Comparison of ENCODE assay signal across 12 cellular contexts in the genomic region with DNA sequence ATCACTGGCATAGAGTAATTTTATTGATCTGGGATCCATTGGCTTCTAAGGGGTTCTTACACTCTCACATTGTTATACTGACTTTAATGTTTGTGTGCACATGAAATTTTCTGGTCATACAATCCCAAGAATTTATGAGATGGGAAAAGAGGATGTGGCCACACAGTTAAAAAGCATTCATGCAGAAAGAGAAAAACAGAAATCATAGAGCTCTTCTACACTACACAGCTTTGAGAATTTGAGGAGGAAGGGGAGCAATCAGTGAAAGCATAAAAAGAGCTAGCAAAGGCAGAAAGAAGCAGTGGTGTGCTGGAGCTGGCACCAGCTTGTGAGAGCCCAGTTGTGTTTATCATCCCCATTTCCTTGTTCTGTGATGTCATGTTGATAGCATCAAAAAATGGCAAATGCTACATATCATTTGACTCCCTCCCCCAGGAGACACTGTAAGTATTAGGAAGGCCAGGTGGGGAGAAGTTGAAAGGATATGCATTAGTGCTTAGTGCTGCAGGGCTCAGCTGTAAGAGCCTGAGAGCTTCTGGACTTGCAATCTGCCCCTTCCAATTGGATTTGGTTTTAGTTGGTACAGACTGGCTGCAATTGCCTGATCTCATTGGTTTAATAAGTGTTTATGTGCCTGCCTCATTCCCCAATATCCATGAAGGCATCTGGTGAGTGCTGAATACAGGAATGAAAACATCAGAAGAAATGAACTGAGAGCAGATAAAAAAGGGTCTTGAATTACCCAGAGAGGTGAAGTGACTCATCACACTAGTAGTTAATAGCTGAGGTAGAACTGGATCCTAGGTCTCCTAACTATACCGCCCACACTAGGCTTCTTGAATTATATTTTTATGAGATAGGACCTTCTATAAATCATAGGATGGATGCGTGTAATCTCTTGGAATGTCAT. TPM values are rescaled to one million over a fixed set of nuclear protein-coding genes. Genes with fewer than 3 reads are reported as not detected.
DNase-seq lines count a peak whose midpoint lies in the region; FAIRE-seq and TF ChIP-seq lines count a peak whose summit lies in the region.
"Had no signal": no experiment of that assay in that cellular context is flagged by ENCODE, and none has a peak within 500 bp of the region (broad histone marks: within the 10 kb centered on the region; RNA-seq: fewer than 3 reads in every experiment).

No MANE protein-coding gene starts in this region.

- H3F3A ChIP-seq in SK-N-SH (replicated peaks; ENCODE audit: insufficient read depth) = peaks cover 28% of the 10 kb centered on the region

- H3K9me3 Mint-ChIP-seq in immature natural killer cell = no peaks in the 10 kb centered on the region

- TF ChIP-seq CTCF in SK-N-SH (IDR thresholded peaks at IDR 0.05) = no peak

- H3K9me2 ChIP-seq in SK-N-SH = no peaks in the 10 kb centered on the region

- H3K4ac ChIP-seq in mesendoderm (ENCODE audit: low read depth, low read length) = no peak overlapping the region

- H3K9ac ChIP-seq in SK-N-SH (no peak overlapping the region), mesendoderm (ENCODE audit: low read length) (no peak overlapping the region)

- peaks cover 16% of the 10 kb centered on the region for H3K79me2 ChIP-seq in ACC112 (ENCODE audit: control insufficient read depth, insufficient read depth, low read length, unreplicated experiment)
- H3K79me2 ChIP-seq in SK-N-SH (ENCODE audit: insufficient read depth) = peaks cover 5% of the 10 kb centered on the region; the same call in 1 of the 2 replicates
- no peaks in the 10 kb centered on the region for H3K79me2 ChIP-seq in mesendoderm (ENCODE audit: control insufficient read depth, insufficient read depth, low read length)

- H2AFZ ChIP-seq in ACC112 (ENCODE audit: low read length, unreplicated experiment) = no peak overlapping the region
- no peak overlapping the region for H2AFZ ChIP-seq in SK-N-SH (ENCODE audit: low read depth)

- DNase-seq in GM18507 (ENCODE audit: extremely low spot score, insufficient read length, low read depth) = no peak
- peak; percentile 57 for DNase-seq in SK-N-SH
- no peak for DNase-seq in immature natural killer cell
- no peak for DNase-seq in mesendoderm
- DNase-seq in erythroblast (lab: John Stamatoyannopoulos, UW) = no peak
- DNase-seq in OCI-M2 (lab: John Stamatoyannopoulos, UW; ENCODE audit: unreplicated experiment) = no peak
- DNase-seq in posterior cingulate gyrus = no peak
- DNase-seq: activated CD4-positive, alpha-beta T cell treated with anti-CD3 and anti-CD28 coated beads, Interleukin-2, amount 50 U/mL, for 48 hours; aorta; Kasumi-1; occipital lobe had no signal

- H3K27ac ChIP-seq in ACC112 (ENCODE audit: low read depth, low read length) (peak overlapping the region; percentile 93), SK-N-SH (ENCODE audit: low read depth in 2 of 2, low read length in 1 of 2) (peak overlapping the region; percentile 77 to 88), mesendoderm (ENCODE audit: low read depth, low read length) (no peak overlapping the region)

- peak overlapping the region; percentile 77 to 98 (median 96) for H3K27ac Mint-ChIP-seq in immature natural killer cell

- H3K4me1 ChIP-seq in ACC112 (ENCODE audit: control insufficient read depth, insufficient read depth, low read length, unreplicated experiment) = peaks cover 45% of the 10 kb centered on the region
- H3K4me1 ChIP-seq in SK-N-SH (ENCODE audit: control insufficient read depth in 1 of 2, insufficient read depth in 2 of 2, low read depth in 1 of 2, low read length in 1 of 2) = peaks cover 33 to 40% of the 10 kb centered on the region in 2 experiments; a peak in 3 of 4 replicates
- H3K4me1 ChIP-seq in mesendoderm (ENCODE audit: control insufficient read depth, low read depth, low read length) = no peaks in the 10 kb centered on the region

- H3K23ac ChIP-seq in mesendoderm (ENCODE audit: low read length) = no peak overlapping the region

- no peaks in the 10 kb centered on the region for H3K27me3 ChIP-seq in ACC112 (ENCODE audit: insufficient read depth, low read length)
- no peaks in the 10 kb centered on the region for H3K27me3 ChIP-seq in SK-N-SH (ENCODE audit: insufficient read depth)
- H3K27me3 ChIP-seq in mesendoderm (ENCODE audit: insufficient read depth, low read length, poor library complexity) = no peaks in the 10 kb centered on the region

- H3K4me3 Mint-ChIP-seq in immature natural killer cell = peak overlapping the region; percentile 24 to 92 (median 73)

- H3K79me1 ChIP-seq in mesendoderm (ENCODE audit: low read length) = peaks cover 4% of the 10 kb centered on the region

- H3K36me3 ChIP-seq in ACC112 (ENCODE audit: insufficient read depth, low read length) (peaks cover 9% of the 10 kb centered on the region), SK-N-SH (replicated peaks in 1 of 2; ENCODE audit: control insufficient read depth in 1 of 2, insufficient read depth in 2 of 2, low read length in 1 of 2) (peaks cover 28 to 30% of the 10 kb centered on the region in 2 experiments), mesendoderm (ENCODE audit: control insufficient read depth, insufficient read depth, low read length) (peaks cover 4% of the 10 kb centered on the region)

- peaks cover 0 to 6% (median 0%) of the 10 kb centered on the region in 3 donors for H3K27me3 Mint-ChIP-seq in immature natural killer cell (ENCODE audit: low read depth in 3 of 3)

- no peak overlapping the region for H2BK15ac ChIP-seq in mesendoderm (replicated peaks; ENCODE audit: low read depth)

- FAIRE-seq in GM18507 (lab: Jason Lieb, UNC) = peak; percentile 75

- POLR2A ChIA-PET in SK-N-SH (lab: Yijun Ruan, JAX) = interaction anchor here (0.8 to 1.9 kb wide), 3 partner anchors 27 to 115 kb away, joined by 6 to 10 read pairs (median 8); partner anchors contain the start of genes RFESD and RHOBTB3

- 77% methylated on average over 2 of the region's 2 CpGs for WGBS in SK-N-SH (ENCODE audit: low lambda C conversion rate)
- no CpG with 5 or more reads among the region's 2 CpGs for WGBS in mesendoderm (ENCODE audit: extremely low coverage, insufficient coverage, low lambda C conversion rate)

- intact Hi-C loops in posterior cingulate gyrus (cut with DNase I) = no loop called here

- no peak for TF ChIP-seq POLR2A in erythroblast (IDR thresholded peaks at IDR 0.05; ENCODE audit: low read length)

- no peak overlapping the region for H3K56ac ChIP-seq in mesendoderm (ENCODE audit: low read length)

- no peak for TF ChIP-seq RAD21 in SK-N-SH (IDR thresholded peaks at IDR 0.05; ENCODE audit: low read length)

- H4K20me1 ChIP-seq in SK-N-SH (ENCODE audit: insufficient read depth) = no peaks in the 10 kb centered on the region

- H3K36me3 Mint-ChIP-seq in immature natural killer cell = peaks cover 15 to 22% (median 15%) of the 10 kb centered on the region in 3 donors

- peaks cover 55 to 64% of the 10 kb centered on the region in 2 donors for H3K4me1 Mint-ChIP-seq in immature natural killer cell

- H3K4me3 ChIP-seq in ACC112 (ENCODE audit: low read depth, low read length) (peak overlapping the region; percentile 17; the same call in 1 of the 2 replicates), SK-N-SH (ENCODE audit: low read depth in 2 of 2, low read length in 1 of 2) (no peak overlapping the region), mesendoderm (ENCODE audit: low read length) (no peak overlapping the region)

- no peaks in the 10 kb centered on the region for H3K9me3 ChIP-seq in SK-N-SH

- no peak overlapping the region for H4K5ac ChIP-seq in mesendoderm (ENCODE audit: low read length)

- no peak overlapping the region for H2BK120ac ChIP-seq in mesendoderm (ENCODE audit: low read depth, low read length)

- H3K18ac ChIP-seq in mesendoderm (ENCODE audit: low read length) = no peak overlapping the region

- H3K4me2 ChIP-seq in SK-N-SH = peak overlapping the region; percentile 74
- no peak overlapping the region for H3K4me2 ChIP-seq in mesendoderm (ENCODE audit: low read length)

- H4K8ac ChIP-seq in mesendoderm (ENCODE audit: low read depth, low read length) = no peak overlapping the region

- no peak overlapping the region for H2BK5ac ChIP-seq in mesendoderm (ENCODE audit: low read length)

- CTCF ChIA-PET in SK-N-SH (lab: Yijun Ruan, JAX) = interaction anchor here (1.0 to 2.3 kb wide), 9 partner anchors 10 to 98 kb away, joined by 3 to 13 read pairs (median 4); no protein-coding TSS in a partner anchor

- H2AK5ac ChIP-seq in mesendoderm (ENCODE audit: low read length) = no peak overlapping the region

- peak in 1 of 2 experiments; percentile 65; a peak in 1 of 4 replicates for TF ChIP-seq EP300 in SK-N-SH (IDR thresholded peaks at IDR 0.05; ENCODE audit: borderline replicate concordance in 1 of 2, low read depth in 1 of 2, low read length in 1 of 2)

TF ChIP-seq in SK-N-SH, 30 proteins besides CTCF, POLR2A, EP300 and RAD21 (continues in another document):
- no peak for TF ChIP-seq USF2 (IDR thresholded peaks at IDR 0.05; ENCODE audit: borderline replicate concordance, low read depth, low read length)
- 0 out of 2 replicates have a peak, but pooled peaks have one; percentile 72 for TF ChIP-seq FOXJ3 (CRISPR knock-in tag; IDR thresholded peaks at IDR 0.05)
- TF ChIP-seq EZH2phosphoT487 (IDR thresholded peaks at IDR 0.05; ENCODE audit: borderline replicate concordance, low read depth) = no peak
- no peak for TF ChIP-seq NRF1 (IDR thresholded peaks at IDR 0.05; ENCODE audit: low read depth, low read length)
- TF ChIP-seq YY1 (IDR thresholded peaks at IDR 0.05; ENCODE audit: low read depth) = no peak
- TF ChIP-seq SIN3A (IDR thresholded peaks at IDR 0.05; ENCODE audit: borderline replicate concordance, low read depth, low read length) = no peak
- no peak for TF ChIP-seq GABPA (IDR thresholded peaks at IDR 0.05; ENCODE audit: low read depth)
- TF ChIP-seq ELF1 (IDR thresholded peaks at IDR 0.05) = no peak

RNA-seq across cellular contexts. Expression of gene RHOBTB3, which starts 30.9 kb away (rescaled TPM):
- polyA plus RNA-seq in SK-N-SH (2012; rRNA removed) = 59.3 and 73.6 TPM in 2 replicates
- 50.7 and 65.7 TPM in 2 replicates for polyA plus RNA-seq in SK-N-SH (2012; cell fraction: cytosol; rRNA removed)
- polyA plus RNA-seq in SK-N-SH (2012; cell fraction: nucleus; rRNA removed) = 47.4 and 71.1 TPM in 2 replicates
- polyA plus RNA-seq in immature natural killer cell = 10 to 100 TPM; 22.9 to 44.6 (median 25.7) TPM
- 18.0 TPM for polyA plus RNA-seq in mesendoderm (2013, experiment 1 of 2)
- polyA plus RNA-seq in mesendoderm (2013, experiment 2 of 2) = 20.0 TPM
